Comparison of ENCODE assay signal across 15 cellular contexts in genomic region chr3:158847885-158848284, GRCh38.
"Had no signal": no experiment of that assay in that cellular context is flagged by ENCODE, and none has a peak within 500 bp of the region (broad histone marks: within the 10 kb centered on the region; RNA-seq: fewer than 3 reads in every experiment).

No MANE protein-coding gene starts in this region.

- H3K4me3 ChIP-seq: cardiac muscle cell, heart left ventricle, tibial artery, uterus had no signal

- H3K4me1 ChIP-seq: heart left ventricle, tibial artery, uterus had no signal

- H3K27ac ChIP-seq: cardiac muscle cell, heart left ventricle, tibial artery, uterus had no signal

- ATAC-seq: heart left ventricle; naive thymus-derived CD8-positive, alpha-beta T cell had no signal

- H3K9me3 ChIP-seq: heart left ventricle, tibial artery, uterus had no signal

- H3K27me3 ChIP-seq: heart left ventricle, tibial artery, uterus had no signal

- H3K36me3 ChIP-seq: cardiac muscle cell, tibial artery, uterus had no signal

- DNase-seq: activated CD4-positive, alpha-beta memory T cell treated with anti-CD3 and anti-CD28 coated beads for 36 hours; activated CD4-positive, alpha-beta T cell treated with anti-CD3 and anti-CD28 coated beads for 1 hour; activated CD8-positive, alpha-beta memory T cell treated with anti-CD3 and anti-CD28 coated beads, Interleukin-2, amount 10 ng/mL, durations not matched to agents 7 days and 5 days; activated T-cell treated with anti-CD3 and anti-CD28 coated beads, Interleukin-2, amount 50 U/mL, for 1 hour; endodermal cell; heart left ventricle; immature natural killer cell; naive thymus-derived CD8-positive, alpha-beta T cell; retina; stimulated activated CD4-positive, alpha-beta T cell treated with anti-CD3 and anti-CD28 coated beads, Interleukin-15, amount 100 ng/mL, for 24 hours; stimulated activated CD4-positive, alpha-beta T cell treated with anti-CD3 and anti-CD28 coated beads, Interleukin-4, amount 100 ng/mL, for 1 hour; stimulated activated naive B cell treated with anti-CD40 and anti-IgM and Interleukin-4, amounts not matched to agents 10 μg/mL and 1 μg/mL and 100 μg/mL, for 72 hours; tibial artery; uterus had no signal
